Comparison of ENCODE assay signal across 10 cellular contexts in the genomic region with DNA sequence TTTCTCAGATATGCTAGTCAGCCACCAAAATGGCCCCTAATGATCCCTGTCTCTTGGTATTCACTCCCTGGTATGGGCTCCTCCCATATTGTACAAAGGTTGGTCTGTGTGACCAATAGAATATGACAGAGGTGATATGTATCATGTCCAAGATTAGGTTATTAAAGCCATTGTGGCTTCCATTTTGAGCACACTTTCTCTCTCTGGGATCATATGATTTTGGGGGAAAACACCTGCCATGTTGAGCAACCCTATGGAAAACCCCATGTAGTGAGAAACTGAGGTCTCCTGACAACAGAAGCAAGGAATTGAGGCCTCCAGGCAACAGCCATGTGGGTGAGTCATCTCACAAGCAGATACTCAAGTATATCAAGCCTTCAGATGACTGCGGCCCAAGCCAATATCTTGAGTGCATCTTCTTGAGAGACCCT. TPM values are rescaled to one million over a fixed set of nuclear protein-coding genes. Genes with fewer than 3 reads are reported as not detected.
DNase-seq lines count a peak whose midpoint lies in the region; ATAC-seq and TF ChIP-seq lines count a peak whose summit lies in the region.
"Had no signal": no experiment of that assay in that cellular context is flagged by ENCODE, and none has a peak within 500 bp of the region (broad histone marks: within the 10 kb centered on the region; RNA-seq: fewer than 3 reads in every experiment).

No MANE protein-coding gene starts in this region.

- ATAC-seq in HG02938 (IDR thresholded peaks at IDR 0.05; ENCODE audit: unreplicated experiment): peak; percentile 43
- no peak for ATAC-seq in left lobe of liver

- TF ChIP-seq CTCF in brain microvascular endothelial cell (IDR thresholded peaks at IDR 0.05; ENCODE audit: low read depth, low read length, missing control alignments) (no peak), type B pancreatic cell (conservative IDR thresholded peaks at IDR 0.05) (no peak)

- H3K9me3 Mint-ChIP-seq in type B pancreatic cell: peaks cover 4% of the 10 kb centered on the region
- H3K9me3 Mint-ChIP-seq: activated naive CD8-positive, alpha-beta T cell treated with anti-CD3 and anti-CD28 coated beads, Interleukin-2, amount 10 ng/mL, durations not matched to agents 7 days and 5 days had no signal

- H3K4me3 ChIP-seq in brain microvascular endothelial cell (ENCODE audit: low read depth, low read length): no peak overlapping the region
- H3K4me3 ChIP-seq: ovary had no signal

- H3K4me3 Mint-ChIP-seq in type B pancreatic cell: no peak overlapping the region
- H3K4me3 Mint-ChIP-seq: activated naive CD8-positive, alpha-beta T cell treated with anti-CD3 and anti-CD28 coated beads, Interleukin-2, amount 10 ng/mL, durations not matched to agents 7 days and 5 days had no signal

- no peaks in the 10 kb centered on the region for H3K36me3 ChIP-seq in brain microvascular endothelial cell (replicated peaks)
- H3K36me3 ChIP-seq: ovary had no signal

- no peaks in the 10 kb centered on the region for H3K4me1 Mint-ChIP-seq in type B pancreatic cell (ENCODE audit: unreplicated experiment)

- peaks cover 17% of the 10 kb centered on the region for H3K27me3 Mint-ChIP-seq in type B pancreatic cell

- DNase-seq in stimulated activated CD4-positive, alpha-beta T cell treated with anti-CD3 and anti-CD28 coated beads, Interleukin-12 subunit alpha, Interleukin-12 subunit beta, amount 100 ng/mL, for 48 hours (ENCODE audit: low read depth in 2 of 3, low spot score in 1 of 3): peak in 2 of 3 donors; percentile 33 to 42
- DNase-seq in stimulated activated CD4-positive, alpha-beta T cell treated with anti-CD3 and anti-CD28 coated beads, Interleukin-4, amount 100 ng/mL, for 4 hours: no peak
- peak; percentile 28 for DNase-seq in brain microvascular endothelial cell
- no peak for DNase-seq in type B pancreatic cell (ENCODE audit: extremely low spot score, unreplicated experiment)
- no peak for DNase-seq in left lobe of liver (ENCODE audit: low spot score)
- DNase-seq in midbrain (lab: John Stamatoyannopoulos, UW): no peak
- no peak for DNase-seq in posterior cingulate gyrus
- DNase-seq: activated naive CD8-positive, alpha-beta T cell treated with anti-CD3 and anti-CD28 coated beads, Interleukin-2, amount 10 ng/mL, durations not matched to agents 7 days and 5 days; ovary had no signal

- H3K36me3 Mint-ChIP-seq in type B pancreatic cell: no peaks in the 10 kb centered on the region

- no peaks in the 10 kb centered on the region for H3K27me3 ChIP-seq in brain microvascular endothelial cell (replicated peaks)
- H3K27me3 ChIP-seq: ovary had no signal

- no peak overlapping the region for H3K27ac ChIP-seq in brain microvascular endothelial cell
- H3K27ac ChIP-seq: ovary had no signal

- in situ Hi-C loops in brain microvascular endothelial cell (cut with HindIII; ENCODE audit: low pct_ligation_motif_present, low sequenced_read_pairs): no loop called here

- H3K27ac Mint-ChIP-seq in type B pancreatic cell: peak overlapping the region; percentile 73
- H3K27ac Mint-ChIP-seq: activated naive CD8-positive, alpha-beta T cell treated with anti-CD3 and anti-CD28 coated beads, Interleukin-2, amount 10 ng/mL, durations not matched to agents 7 days and 5 days had no signal

- intact Hi-C loops in posterior cingulate gyrus (cut with DNase I): loop anchor here (10.0 kb wide), 1 partner anchor 48 kb away; the partner anchor contains the start of gene ABCC10

RNA-seq across cellular contexts. Expression of gene ZNF318, which starts 7.1 kb away (rescaled TPM):
- total RNA-seq in type B pancreatic cell (ENCODE audit: low replicate concordance) (13.3 and 23.3 TPM in 2 replicates), left lobe of liver (9.4 TPM)

RNA-seq across cellular contexts. Expression of gene ABCC10, which starts 50.8 kb away (rescaled TPM):
- total RNA-seq in type B pancreatic cell (ENCODE audit: low replicate concordance) (39.1 and 46.5 TPM in 2 replicates), left lobe of liver (11.9 TPM)

Comparison
In these comparisons a context has a peak if more than half of its experiments do, and no peak if none do; other contexts are left out.
1. DNase-seq: peak in stimulated activated CD4-positive, alpha-beta T cell treated with anti-CD3 and anti-CD28 coated beads, Interleukin-12 subunit alpha, Interleukin-12 subunit beta, amount 100 ng/mL, for 48 hours (2 of 3) and brain microvascular endothelial cell (single experiment); none in stimulated activated CD4-positive, alpha-beta T cell treated with anti-CD3 and anti-CD28 coated beads, Interleukin-4, amount 100 ng/mL, for 4 hours (0 of 2), type B pancreatic cell (single experiment), left lobe of liver (single experiment), midbrain (single experiment) and posterior cingulate gyrus (0 of 10).